Comparison of ENCODE assay signal across 8 cellular contexts in the genomic region with DNA sequence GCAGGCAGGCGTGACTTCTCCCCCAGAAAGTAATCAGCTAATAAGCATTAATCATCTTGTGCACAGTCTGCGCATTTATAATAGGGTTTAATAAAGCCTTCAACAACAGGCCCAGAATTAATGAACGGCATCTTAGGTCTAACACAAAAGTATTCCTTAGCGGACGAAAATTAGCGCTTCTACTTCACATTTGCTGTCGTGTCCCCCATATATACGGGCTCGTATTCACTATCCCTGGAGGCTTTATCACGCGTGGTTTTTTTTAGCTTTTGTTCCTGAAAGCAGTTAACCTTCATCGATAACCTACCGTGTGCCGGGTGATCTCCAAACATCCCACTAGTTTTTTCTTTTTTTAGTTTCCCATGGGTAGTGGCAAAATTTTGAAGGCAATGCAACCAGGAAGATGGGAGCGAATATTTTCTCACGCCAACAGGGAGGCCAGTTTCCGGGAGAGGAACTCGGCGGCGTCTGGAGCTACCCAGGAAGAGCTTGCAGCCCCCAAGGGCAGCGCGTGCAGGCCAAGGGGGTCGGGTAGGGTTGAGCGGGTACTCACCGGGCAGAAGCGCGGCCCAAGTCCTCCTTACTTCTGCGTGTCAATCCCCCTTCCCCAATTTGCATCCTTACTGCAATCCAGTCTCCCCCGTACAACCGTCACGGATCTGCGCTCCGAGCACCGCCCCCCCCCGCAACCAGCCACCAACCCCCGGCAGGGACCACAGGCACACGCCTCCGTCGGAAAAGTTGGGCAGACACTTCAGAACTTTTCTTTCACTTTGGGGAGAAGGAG. TPM values are rescaled to one million over a fixed set of nuclear protein-coding genes. Genes with fewer than 3 reads are reported as not detected.
DNase-seq lines count a peak whose midpoint lies in the region; ATAC-seq and TF ChIP-seq lines count a peak whose summit lies in the region.

No MANE protein-coding gene starts in this region.

- H3K4me3 Mint-ChIP-seq in activated B cell treated with CpG ODN at 0.5 μM for 24 hours, result peak overlapping the region; percentile 85

- peaks cover 35% of the 10 kb centered on the region for H3K27me3 Mint-ChIP-seq in activated B cell treated with CpG ODN at 0.5 μM for 24 hours

- peak overlapping the region; percentile 92 for H3K27ac ChIP-seq in hepatocyte
- H3K27ac ChIP-seq in smooth muscle cell (ENCODE audit: low read depth), result no peak overlapping the region

- TF ChIP-seq CTCF in activated B cell treated with CpG ODN at 0.5 μM for 24 hours (IDR thresholded peaks at IDR 0.05) (no peak), hepatocyte (IDR thresholded peaks at IDR 0.05; ENCODE audit: poor library complexity) (no peak), smooth muscle cell (IDR thresholded peaks at IDR 0.05; ENCODE audit: borderline replicate concordance, insufficient read depth, poor library complexity, severe bottlenecking) (no peak)

- H3K9me3 ChIP-seq in hepatocyte (ENCODE audit: low read depth) (no peaks in the 10 kb centered on the region), smooth muscle cell (replicated peaks; ENCODE audit: low read depth) (no peaks in the 10 kb centered on the region)

- DNase-seq in DMS153 treated with DMSO at 0.1 percent for 48 hours (lab: John Stamatoyannopoulos, UW; ENCODE audit: unreplicated experiment), result peak; percentile 38
- no peak for DNase-seq in DMS153 (lab: John Stamatoyannopoulos, UW)
- DNase-seq in activated B cell treated with CpG ODN at 0.5 μM for 24 hours, result no peak
- DNase-seq in hepatocyte (ENCODE audit: low spot score), result peak; percentile 39
- no peak for DNase-seq in smooth muscle cell (lab: John Stamatoyannopoulos, UW; ENCODE audit: unreplicated experiment)
- no peak for DNase-seq in GM19238 (ENCODE audit: insufficient read length, low spot score)

- H3K4me1 Mint-ChIP-seq in activated B cell treated with CpG ODN at 0.5 μM for 24 hours, result peaks cover 24% of the 10 kb centered on the region

- no peak overlapping the region for H3K27ac Mint-ChIP-seq in activated B cell treated with CpG ODN at 0.5 μM for 24 hours

- no peaks in the 10 kb centered on the region for H3K36me3 ChIP-seq in hepatocyte (replicated peaks; ENCODE audit: insufficient read depth, low read depth)
- H3K36me3 ChIP-seq in smooth muscle cell (ENCODE audit: low read depth), result no peaks in the 10 kb centered on the region

- H3K9me2 ChIP-seq in hepatocyte (replicated peaks; ENCODE audit: insufficient read depth), result no peaks in the 10 kb centered on the region

- peak overlapping the region; percentile 17 for H3K9ac ChIP-seq in smooth muscle cell (ENCODE audit: low read depth)

- peaks cover 25% of the 10 kb centered on the region for H3K4me1 ChIP-seq in hepatocyte (ENCODE audit: insufficient read depth)
- H3K4me1 ChIP-seq in smooth muscle cell (ENCODE audit: low read depth), result peaks cover 10% of the 10 kb centered on the region

- H3K79me2 ChIP-seq in hepatocyte, result peaks cover 51% of the 10 kb centered on the region
- H3K79me2 ChIP-seq in smooth muscle cell (ENCODE audit: low read depth), result no peaks in the 10 kb centered on the region

- CTCF ChIA-PET in activated B cell treated with CpG ODN at 0.5 μM for 24 hours (lab: Charles Lee), result no interaction called here

- peak overlapping the region; percentile 84 for H3K4me2 ChIP-seq in hepatocyte
- peak overlapping the region; percentile 95 for H3K4me2 ChIP-seq in smooth muscle cell

- POLR2A ChIA-PET in activated B cell treated with CpG ODN at 0.5 μM for 24 hours (lab: Charles Lee), result interaction anchor here (1.2 to 1.4 kb wide), 2 partner anchors 152 to 180 kb away, joined by 3 to 4 read pairs; a partner anchor contains a TSS

- peak overlapping the region; percentile 43 for H3K4me3 ChIP-seq in hepatocyte
- H3K4me3 ChIP-seq in smooth muscle cell, result peak overlapping the region; percentile 66

- no peaks in the 10 kb centered on the region for H3F3A ChIP-seq in smooth muscle cell (ENCODE audit: low read depth)

- H3K27me3 ChIP-seq in hepatocyte (peaks cover 6% of the 10 kb centered on the region), smooth muscle cell (ENCODE audit: low read depth) (peaks cover 66% of the 10 kb centered on the region)

- intact Hi-C loops in activated B cell treated with CpG ODN at 0.5 μM for 24 hours (cut with micrococcal nuclease), result loop anchor here (2.0 kb wide), 3 partner anchors 31 to 171 kb away; no protein-coding TSS in a partner anchor

- ATAC-seq in activated B cell treated with CpG ODN at 0.5 μM for 24 hours (ENCODE audit: low read depth) (no peak), GM21619 (IDR thresholded peaks at IDR 0.05; ENCODE audit: unreplicated experiment) (no peak), GM21367 (IDR thresholded peaks at IDR 0.05; ENCODE audit: unreplicated experiment) (no peak)

- no peaks in the 10 kb centered on the region for H3K36me3 Mint-ChIP-seq in activated B cell treated with CpG ODN at 0.5 μM for 24 hours (ENCODE audit: low read depth)

- H2AFZ ChIP-seq in hepatocyte (peak overlapping the region; percentile 19), smooth muscle cell (ENCODE audit: low read depth) (peak overlapping the region; percentile 10)

- no peaks in the 10 kb centered on the region for H4K20me1 ChIP-seq in hepatocyte (ENCODE audit: insufficient read depth, poor library complexity, severe bottlenecking)
- no peaks in the 10 kb centered on the region for H4K20me1 ChIP-seq in smooth muscle cell (ENCODE audit: low read depth)

- WGBS in hepatocyte (ENCODE audit: low lambda C conversion rate, missing lambda C conversion rate), result 20% methylated on average over 38 of the region's 39 CpGs
- 20% methylated on average over 39 of the region's 39 CpGs for WGBS in smooth muscle cell (ENCODE audit: low lambda C conversion rate)

- H3K9me3 Mint-ChIP-seq in activated B cell treated with CpG ODN at 0.5 μM for 24 hours, result no peaks in the 10 kb centered on the region

RNA-seq across cellular contexts. Expression of a gene that starts 1.5 kb away (rescaled TPM):
- 0.42 and 0.69 TPM in 2 replicates for total RNA-seq in activated B cell treated with CpG ODN at 0.5 μM for 24 hours
- total RNA-seq in hepatocyte, result 36.5 and 38.4 TPM in 2 replicates
- 7.9 TPM in 2 replicates for polyA plus RNA-seq in hepatocyte
- total RNA-seq in smooth muscle cell, result 1.9 and 6.1 TPM in 2 replicates
- 1.0 and 1.1 TPM in 2 replicates for polyA plus RNA-seq in smooth muscle cell

Comparison
In these comparisons a context has a peak if more than half of its experiments do, and no peak if none do; other contexts are left out.
1. DNase-seq: peak in DMS153 treated with DMSO at 0.1 percent for 48 hours (single experiment) and hepatocyte (single experiment); none in DMS153 (single experiment), activated B cell treated with CpG ODN at 0.5 μM for 24 hours (single experiment), smooth muscle cell (single experiment) and GM19238 (single experiment).